In genomic region chr10:93703066-93703465, GRCh38 we compare ENCODE assay signal across 1 cellular context.
TF ChIP-seq lines count a peak whose summit lies in the region.

No MANE protein-coding gene starts in this region.

TF ChIP-seq in H1, 55 proteins besides CTCF, POLR2A, EP300 and RAD21 (continued from another document):
- no peak for TF ChIP-seq BACH1 (IDR thresholded peaks at IDR 0.05; ENCODE audit: low read length)
- no peak for TF ChIP-seq SRF (IDR thresholded peaks at IDR 0.05; ENCODE audit: low read depth, low read length)
- TF ChIP-seq TAF1 (IDR thresholded peaks at IDR 0.05; ENCODE audit: low read depth, low read length): no peak
- TF ChIP-seq BCL11A (IDR thresholded peaks at IDR 0.05; ENCODE audit: low read depth in 2 of 2, low read length in 2 of 2): no peak
- TF ChIP-seq ATF3 (IDR thresholded peaks at IDR 0.05; ENCODE audit: insufficient read depth, low read depth, low read length): no peak
- TF ChIP-seq NRF1 (IDR thresholded peaks at IDR 0.05; ENCODE audit: low read depth, low read length): no peak
- no peak for TF ChIP-seq HDAC6 (IDR thresholded peaks at IDR 0.05; ENCODE audit: low read depth, low read length)
